ENCODE assay signal across 19 cellular contexts in genomic region chr6:6746334-6746969, GRCh38.
DNase-seq lines count a peak whose midpoint lies in the region; ATAC-seq and TF ChIP-seq lines count a peak whose summit lies in the region.
"Had no signal": no experiment of that assay in that cellular context is flagged by ENCODE, and none has a peak within 500 bp of the region (broad histone marks: within the 10 kb centered on the region; RNA-seq: fewer than 3 reads in every experiment).

No MANE protein-coding gene starts in this region.

- H3K27ac Mint-ChIP-seq in natural killer cell treated with Interleukin-12 subunit alpha and Interleukin-12 subunit beta and Interleukin-15 and Interleukin-18, amount 100 ng/mL, for 72 hours = no peak overlapping the region

- H3K79me2 ChIP-seq in Karpas-422 (ENCODE audit: low read length) = no peaks in the 10 kb centered on the region

- no peaks in the 10 kb centered on the region for H3K9me2 ChIP-seq in Karpas-422 (replicated peaks; ENCODE audit: insufficient read depth, low read length)

- intact Hi-C loops in left ventricle myocardium inferior (cut with micrococcal nuclease) = no loop called here

- H3K27ac ChIP-seq in left ventricle myocardium inferior (replicated peaks) (peak overlapping the region; percentile 95), Karpas-422 (ENCODE audit: low read length) (no peak overlapping the region)
- H3K27ac ChIP-seq: esophagus muscularis mucosa, suprapubic skin, VCaP had no signal

- H3K4me3 Mint-ChIP-seq in natural killer cell treated with Interleukin-12 subunit alpha and Interleukin-12 subunit beta and Interleukin-15 and Interleukin-18, amount 100 ng/mL, for 72 hours = no peak overlapping the region
- H3K4me3 Mint-ChIP-seq: central memory CD8-positive, alpha-beta T cell had no signal

- H3K36me3 Mint-ChIP-seq in natural killer cell treated with Interleukin-12 subunit alpha and Interleukin-12 subunit beta and Interleukin-15 and Interleukin-18, amount 100 ng/mL, for 72 hours = no peaks in the 10 kb centered on the region
- H3K36me3 Mint-ChIP-seq: naive B cell had no signal

- H3K4me3 ChIP-seq in left ventricle myocardium inferior (peak overlapping the region; percentile 38), skeletal muscle cell (ENCODE audit: low read depth, low read length) (no peak overlapping the region), Karpas-422 (ENCODE audit: low read length) (no peak overlapping the region)
- H3K4me3 ChIP-seq: esophagus muscularis mucosa, suprapubic skin had no signal

- H4K20me1 ChIP-seq in Karpas-422 (ENCODE audit: insufficient read depth, low read depth, low read length) = no peaks in the 10 kb centered on the region

- no peaks in the 10 kb centered on the region for H3K9me3 Mint-ChIP-seq in natural killer cell treated with Interleukin-12 subunit alpha and Interleukin-12 subunit beta and Interleukin-15 and Interleukin-18, amount 100 ng/mL, for 72 hours
- H3K9me3 Mint-ChIP-seq: central memory CD8-positive, alpha-beta T cell; naive B cell had no signal

- H3K4me1 ChIP-seq in left ventricle myocardium inferior = peaks cover 61% of the 10 kb centered on the region
- H3K4me1 ChIP-seq in Karpas-422 (ENCODE audit: low read length) = no peaks in the 10 kb centered on the region

- peaks cover 0 to 3% of the 10 kb centered on the region in 2 donors for H3K4me1 Mint-ChIP-seq in natural killer cell treated with Interleukin-12 subunit alpha and Interleukin-12 subunit beta and Interleukin-15 and Interleukin-18, amount 100 ng/mL, for 72 hours (ENCODE audit: low read depth in 2 of 2)
- H3K4me1 Mint-ChIP-seq: central memory CD8-positive, alpha-beta T cell; naive B cell had no signal

- no peak for TF ChIP-seq CTCF in left ventricle myocardium inferior (IDR thresholded peaks at IDR 0.05; ENCODE audit: borderline replicate concordance)

- no peak overlapping the region for H2AFZ ChIP-seq in Karpas-422 (ENCODE audit: low read length)

- H3K9ac ChIP-seq in Karpas-422 (ENCODE audit: low read length) = no peak overlapping the region

- no peaks in the 10 kb centered on the region for H3K36me3 ChIP-seq in left ventricle myocardium inferior
- H3K36me3 ChIP-seq in Karpas-422 (ENCODE audit: insufficient read depth, low read length) = no peaks in the 10 kb centered on the region
- H3K36me3 ChIP-seq: esophagus muscularis mucosa, suprapubic skin had no signal

- no peaks in the 10 kb centered on the region for H3K27me3 ChIP-seq in left ventricle myocardium inferior (ENCODE audit: low read depth)
- no peaks in the 10 kb centered on the region for H3K27me3 ChIP-seq in Karpas-422 (ENCODE audit: low read length)
- H3K27me3 ChIP-seq: esophagus muscularis mucosa, suprapubic skin had no signal

- H3K9me3 ChIP-seq in left ventricle myocardium inferior (replicated peaks) (no peaks in the 10 kb centered on the region), Karpas-422 (ENCODE audit: low read length) (no peaks in the 10 kb centered on the region)
- H3K9me3 ChIP-seq: esophagus muscularis mucosa, suprapubic skin had no signal

- DNase-seq in HT1080 (ENCODE audit: low read depth) = peak; percentile 16
- peak; percentile 26 to 59 for DNase-seq in SHP77 (lab: John Stamatoyannopoulos, UW)
- DNase-seq in left ventricle myocardium inferior = peak; percentile 39
- peak; percentile 48 for DNase-seq in skeletal muscle cell (ENCODE audit: low read depth)
- DNase-seq in hippocampal formation (lab: John Stamatoyannopoulos, UW) = no peak
- DNase-seq in natural killer cell treated with Interleukin-12 subunit alpha and Interleukin-12 subunit beta and Interleukin-15 and Interleukin-18, amount 100 ng/mL, for 72 hours (ENCODE audit: low spot score) = no peak
- DNase-seq in Karpas-422 = no peak
- DNase-seq: activated CD4-positive, alpha-beta T cell treated with anti-CD3 and anti-CD28 coated beads, Interleukin-2, amount 50 U/mL, for 4 hours; activated naive CD4-positive, alpha-beta T cell; DMS79; effector CD4-positive, alpha-beta T cell; naive B cell; NCI-H2029 treated with DMSO at 0.1 percent for 48 hours; stimulated activated CD4-positive, alpha-beta T cell treated with anti-CD3 and anti-CD28 coated beads, Interleukin-12 subunit alpha, Interleukin-12 subunit beta, amount 100 ng/mL, for 4 hours; T-helper 2 cell had no signal

- ATAC-seq in natural killer cell treated with Interleukin-12 subunit alpha and Interleukin-12 subunit beta and Interleukin-15 and Interleukin-18, amount 100 ng/mL, for 72 hours = no peak

- H3K27me3 Mint-ChIP-seq in natural killer cell treated with Interleukin-12 subunit alpha and Interleukin-12 subunit beta and Interleukin-15 and Interleukin-18, amount 100 ng/mL, for 72 hours = peaks cover 10 to 13% of the 10 kb centered on the region in 2 donors
- H3K27me3 Mint-ChIP-seq: central memory CD8-positive, alpha-beta T cell had no signal

- H3K4me2 ChIP-seq in Karpas-422 (ENCODE audit: low read depth, low read length, poor library complexity, severe bottlenecking) = no peak overlapping the region

Comparison
In these comparisons a context has a peak if more than half of its experiments do, and no peak if none do; other contexts are left out.
1. DNase-seq: peak in HT1080 (single experiment), SHP77 (2 of 2), left ventricle myocardium inferior (single experiment) and skeletal muscle cell (single experiment); none in hippocampal formation (0 of 2), natural killer cell treated with Interleukin-12 subunit alpha and Interleukin-12 subunit beta and Interleukin-15 and Interleukin-18, amount 100 ng/mL, for 72 hours (single experiment) and Karpas-422 (single experiment).